ENCODE assay signal across 2 cellular contexts in genomic region chr2:168892327-168892726, GRCh38.
A peak's percentile ranks its signal among the peaks of the same experiment; 100 is the strongest.
TF ChIP-seq lines count a peak whose summit lies in the region.

No MANE protein-coding gene starts in this region.

TF ChIP-seq in HepG2, 621 proteins besides CTCF, POLR2A, EP300 and RAD21:
- TF ChIP-seq MAFF (IDR thresholded peaks at IDR 0.05; ENCODE audit: low read depth, low read length) (peak; percentile 67), MAFK (conservative IDR thresholded peaks at IDR 0.05 in 1 of 2, IDR thresholded peaks at IDR 0.05 in 1 of 2; ENCODE audit: low read length in 2 of 2) (peak; percentile 71 to 79; a peak in 3 of 4 replicates), PAWR (CRISPR knock-in tag; IDR thresholded peaks at IDR 0.05; ENCODE audit: borderline replicate concordance) (no peak), ZNF468 (CRISPR knock-in tag; IDR thresholded peaks at IDR 0.05) (no peak)
- TF ChIP-seq, protein P1, sequence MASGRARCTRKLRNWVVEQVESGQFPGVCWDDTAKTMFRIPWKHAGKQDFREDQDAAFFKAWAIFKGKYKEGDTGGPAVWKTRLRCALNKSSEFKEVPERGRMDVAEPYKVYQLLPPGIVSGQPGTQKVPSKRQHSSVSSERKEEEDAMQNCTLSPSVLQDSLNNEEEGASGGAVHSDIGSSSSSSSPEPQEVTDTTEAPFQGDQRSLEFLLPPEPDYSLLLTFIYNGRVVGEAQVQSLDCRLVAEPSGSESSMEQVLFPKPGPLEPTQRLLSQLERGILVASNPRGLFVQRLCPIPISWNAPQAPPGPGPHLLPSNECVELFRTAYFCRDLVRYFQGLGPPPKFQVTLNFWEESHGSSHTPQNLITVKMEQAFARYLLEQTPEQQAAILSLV (CRISPR knock-in tag; IDR thresholded peaks at IDR 0.05; ENCODE audit: borderline replicate concordance), result no peak
- TF ChIP-seq, protein P2, sequence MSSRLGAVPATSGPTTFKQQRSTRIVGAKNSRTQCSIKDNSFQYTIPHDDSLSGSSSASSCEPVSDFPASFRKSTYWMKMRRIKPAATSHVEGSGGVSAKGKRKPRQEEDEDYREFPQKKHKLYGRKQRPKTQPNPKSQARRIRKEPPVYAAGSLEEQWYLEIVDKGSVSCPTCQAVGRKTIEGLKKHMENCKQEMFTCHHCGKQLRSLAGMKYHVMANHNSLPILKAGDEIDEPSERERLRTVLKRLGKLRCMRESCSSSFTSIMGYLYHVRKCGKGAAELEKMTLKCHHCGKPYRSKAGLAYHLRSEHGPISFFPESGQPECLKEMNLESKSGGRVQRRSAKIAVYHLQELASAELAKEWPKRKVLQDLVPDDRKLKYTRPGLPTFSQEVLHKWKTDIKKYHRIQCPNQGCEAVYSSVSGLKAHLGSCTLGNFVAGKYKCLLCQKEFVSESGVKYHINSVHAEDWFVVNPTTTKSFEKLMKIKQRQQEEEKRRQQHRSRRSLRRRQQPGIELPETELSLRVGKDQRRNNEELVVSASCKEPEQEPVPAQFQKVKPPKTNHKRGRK (CRISPR knock-in tag; IDR thresholded peaks at IDR 0.05), result no peak

TF ChIP-seq in K562, 482 proteins besides CTCF, POLR2A, EP300 and RAD21:
- TF ChIP-seq ZNF431 (CRISPR knock-in tag; IDR thresholded peaks at IDR 0.05) (no peak), MAFF (IDR thresholded peaks at IDR 0.05; ENCODE audit: low read length) (peak; percentile 40; the same call in 1 of the 2 replicates), NR2F6 (CRISPR knock-in tag; IDR thresholded peaks at IDR 0.05) (no peak), THAP7 (CRISPR knock-in tag; IDR thresholded peaks at IDR 0.05) (no peak), MCM3 (IDR thresholded peaks at IDR 0.05) (no peak), PATZ1 (CRISPR knock-in tag; IDR thresholded peaks at IDR 0.05; ENCODE audit: borderline replicate concordance) (no peak), MTA1 (IDR thresholded peaks at IDR 0.05; ENCODE audit: borderline replicate concordance) (no peak), ZNF76 (CRISPR knock-in tag; IDR thresholded peaks at IDR 0.05; ENCODE audit: borderline replicate concordance) (no peak), SMC3 (conservative IDR thresholded peaks at IDR 0.05; ENCODE audit: insufficient read depth, low read depth, low read length) (no peak), ZNF316 (IDR thresholded peaks at IDR 0.05) (peak; percentile 85), ILF3 (IDR thresholded peaks at IDR 0.05; ENCODE audit: borderline replicate concordance) (no peak), KDM4B (IDR thresholded peaks at IDR 0.05; ENCODE audit: borderline replicate concordance in 2 of 2, low read depth in 1 of 2) (no peak), MAFG (tag; conservative IDR thresholded peaks at IDR 0.05) (0 out of 2 replicates have a peak, but pooled peaks have one; percentile 31), EP400 (IDR thresholded peaks at IDR 0.05) (no peak), HMGN3 (IDR thresholded peaks at IDR 0.05; ENCODE audit: borderline replicate concordance, extremely low read depth, insufficient read length, low read depth, low read length) (no peak), KDM5B (IDR thresholded peaks at IDR 0.05; ENCODE audit: insufficient replicate concordance, low read depth, low read length) (no peak), ARID1B (IDR thresholded peaks at IDR 0.05) (no peak), BACH1 (tag; IDR thresholded peaks at IDR 0.05) (no peak), MLLT1 (IDR thresholded peaks at IDR 0.05) (no peak), HDAC6 (IDR thresholded peaks at IDR 0.05; ENCODE audit: low read depth, low read length) (no peak), RBM15 (IDR thresholded peaks at IDR 0.05; ENCODE audit: insufficient read depth, low read length) (no peak), CCNT2 (IDR thresholded peaks at IDR 0.05; ENCODE audit: borderline replicate concordance, extremely low read depth, insufficient read length, low read depth, low read length) (no peak), TCF15 (CRISPR knock-in tag; IDR thresholded peaks at IDR 0.05) (no peak), C11orf30 (IDR thresholded peaks at IDR 0.05; ENCODE audit: low read depth) (peak; percentile 67)
- TF ChIP-seq, protein P3, sequence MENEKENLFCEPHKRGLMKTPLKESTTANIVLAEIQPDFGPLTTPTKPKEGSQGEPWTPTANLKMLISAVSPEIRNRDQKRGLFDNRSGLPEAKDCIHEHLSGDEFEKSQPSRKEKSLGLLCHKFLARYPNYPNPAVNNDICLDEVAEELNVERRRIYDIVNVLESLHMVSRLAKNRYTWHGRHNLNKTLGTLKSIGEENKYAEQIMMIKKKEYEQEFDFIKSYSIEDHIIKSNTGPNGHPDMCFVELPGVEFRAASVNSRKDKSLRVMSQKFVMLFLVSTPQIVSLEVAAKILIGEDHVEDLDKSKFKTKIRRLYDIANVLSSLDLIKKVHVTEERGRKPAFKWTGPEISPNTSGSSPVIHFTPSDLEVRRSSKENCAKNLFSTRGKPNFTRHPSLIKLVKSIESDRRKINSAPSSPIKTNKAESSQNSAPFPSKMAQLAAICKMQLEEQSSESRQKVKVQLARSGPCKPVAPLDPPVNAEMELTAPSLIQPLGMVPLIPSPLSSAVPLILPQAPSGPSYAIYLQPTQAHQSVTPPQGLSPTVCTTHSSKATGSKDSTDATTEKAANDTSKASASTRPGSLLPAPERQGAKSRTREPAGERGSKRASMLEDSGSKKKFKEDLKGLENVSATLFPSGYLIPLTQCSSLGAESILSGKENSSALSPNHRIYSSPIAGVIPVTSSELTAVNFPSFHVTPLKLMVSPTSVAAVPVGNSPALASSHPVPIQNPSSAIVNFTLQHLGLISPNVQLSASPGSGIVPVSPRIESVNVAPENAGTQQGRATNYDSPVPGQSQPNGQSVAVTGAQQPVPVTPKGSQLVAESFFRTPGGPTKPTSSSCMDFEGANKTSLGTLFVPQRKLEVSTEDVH (IDR thresholded peaks at IDR 0.05; ENCODE audit: low read depth, partially characterized antibody), result no peak
- TF ChIP-seq, protein P4, sequence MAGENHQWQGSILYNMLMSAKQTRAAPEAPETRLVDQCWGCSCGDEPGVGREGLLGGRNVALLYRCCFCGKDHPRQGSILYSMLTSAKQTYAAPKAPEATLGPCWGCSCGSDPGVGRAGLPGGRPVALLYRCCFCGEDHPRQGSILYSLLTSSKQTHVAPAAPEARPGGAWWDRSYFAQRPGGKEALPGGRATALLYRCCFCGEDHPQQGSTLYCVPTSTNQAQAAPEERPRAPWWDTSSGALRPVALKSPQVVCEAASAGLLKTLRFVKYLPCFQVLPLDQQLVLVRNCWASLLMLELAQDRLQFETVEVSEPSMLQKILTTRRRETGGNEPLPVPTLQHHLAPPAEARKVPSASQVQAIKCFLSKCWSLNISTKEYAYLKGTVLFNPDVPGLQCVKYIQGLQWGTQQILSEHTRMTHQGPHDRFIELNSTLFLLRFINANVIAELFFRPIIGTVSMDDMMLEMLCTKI (IDR thresholded peaks at IDR 0.05; ENCODE audit: partially characterized antibody), result no peak
- TF ChIP-seq, protein P5, sequence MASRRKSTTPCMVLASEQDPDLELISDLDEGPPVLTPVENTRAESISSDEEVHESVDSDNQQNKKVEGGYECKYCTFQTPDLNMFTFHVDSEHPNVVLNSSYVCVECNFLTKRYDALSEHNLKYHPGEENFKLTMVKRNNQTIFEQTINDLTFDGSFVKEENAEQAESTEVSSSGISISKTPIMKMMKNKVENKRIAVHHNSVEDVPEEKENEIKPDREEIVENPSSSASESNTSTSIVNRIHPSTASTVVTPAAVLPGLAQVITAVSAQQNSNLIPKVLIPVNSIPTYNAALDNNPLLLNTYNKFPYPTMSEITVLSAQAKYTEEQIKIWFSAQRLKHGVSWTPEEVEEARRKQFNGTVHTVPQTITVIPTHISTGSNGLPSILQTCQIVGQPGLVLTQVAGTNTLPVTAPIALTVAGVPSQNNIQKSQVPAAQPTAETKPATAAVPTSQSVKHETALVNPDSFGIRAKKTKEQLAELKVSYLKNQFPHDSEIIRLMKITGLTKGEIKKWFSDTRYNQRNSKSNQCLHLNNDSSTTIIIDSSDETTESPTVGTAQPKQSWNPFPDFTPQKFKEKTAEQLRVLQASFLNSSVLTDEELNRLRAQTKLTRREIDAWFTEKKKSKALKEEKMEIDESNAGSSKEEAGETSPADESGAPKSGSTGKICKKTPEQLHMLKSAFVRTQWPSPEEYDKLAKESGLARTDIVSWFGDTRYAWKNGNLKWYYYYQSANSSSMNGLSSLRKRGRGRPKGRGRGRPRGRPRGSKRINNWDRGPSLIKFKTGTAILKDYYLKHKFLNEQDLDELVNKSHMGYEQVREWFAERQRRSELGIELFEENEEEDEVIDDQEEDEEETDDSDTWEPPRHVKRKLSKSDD (conservative IDR thresholded peaks at IDR 0.05; ENCODE audit: low read length), result no peak
TF ChIP-seq in K562: peak in this region for 4.
